18 cellular contexts compared by ENCODE assay signal in the genomic region with DNA sequence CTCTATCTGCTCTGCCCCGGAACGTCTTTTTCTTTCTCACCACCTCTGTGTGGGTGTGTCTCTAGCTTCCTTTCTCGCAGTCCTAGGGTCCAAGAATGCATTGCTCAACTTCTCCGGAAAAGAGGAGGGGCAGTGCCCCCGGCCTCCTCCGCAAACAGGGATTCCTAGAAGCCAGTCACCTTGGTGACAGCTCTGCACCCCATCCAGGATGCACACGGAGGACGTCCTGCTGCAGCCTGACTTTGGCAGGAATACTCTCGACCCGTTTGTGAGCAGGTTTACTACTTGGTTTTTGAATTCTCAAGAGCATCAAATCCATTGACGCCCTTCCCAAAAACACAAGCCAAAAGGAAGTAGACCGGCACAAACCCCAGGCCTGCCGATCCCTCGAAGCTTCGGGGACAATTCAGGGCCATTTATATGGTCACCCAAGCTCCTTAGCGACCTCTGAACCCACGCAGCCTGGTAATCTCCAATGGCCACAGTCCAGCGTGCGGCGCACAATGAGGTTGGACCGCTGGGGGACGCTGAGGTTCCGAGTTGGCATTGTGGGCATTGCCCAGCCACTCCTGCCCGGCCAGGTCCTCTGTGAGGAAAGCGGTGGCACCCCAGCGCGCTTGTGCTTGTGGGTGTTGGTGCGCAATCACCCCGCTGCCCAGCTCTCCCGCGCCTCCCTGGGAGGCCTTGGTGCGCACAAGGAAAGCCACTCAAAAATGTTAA. TPM values are rescaled to one million over a fixed set of nuclear protein-coding genes. Genes with fewer than 3 reads are reported as not detected.
A peak's percentile ranks its signal among the peaks of the same experiment; 100 is the strongest.
DNase-seq lines count a peak whose midpoint lies in the region; TF ChIP-seq lines count a peak whose summit lies in the region.
"Had no signal": no experiment of that assay in that cellular context is flagged by ENCODE, and none has a peak within 500 bp of the region (broad histone marks: within the 10 kb centered on the region; RNA-seq: fewer than 3 reads in every experiment).

No MANE protein-coding gene starts in this region.

- H3K9ac ChIP-seq in iPS-18a (ENCODE audit: low read length) = no peak overlapping the region
- H3K9ac ChIP-seq in smooth muscle cell (ENCODE audit: low read depth) = no peak overlapping the region

- H3K9me3 Mint-ChIP-seq in IgD-negative memory B cell = peaks cover 0 to 13% (median 6%) of the 10 kb centered on the region in 3 donors
- H3K9me3 Mint-ChIP-seq: activated naive CD4-positive, alpha-beta T cell treated with anti-CD3 and anti-CD28 coated beads for 36 hours; HFFc6 had no signal

- H3K9me3 ChIP-seq in iPS-18a (ENCODE audit: control insufficient read depth, low read depth, low read length) (no peaks in the 10 kb centered on the region), smooth muscle cell (replicated peaks; ENCODE audit: low read depth) (no peaks in the 10 kb centered on the region)
- H3K9me3 ChIP-seq: colonic mucosa, gastrocnemius medialis, lower lobe of right lung had no signal

- no peak for TF ChIP-seq CTCF in smooth muscle cell (IDR thresholded peaks at IDR 0.05; ENCODE audit: borderline replicate concordance, insufficient read depth, poor library complexity, severe bottlenecking)

- H3K4me3 Mint-ChIP-seq in IgD-negative memory B cell = peak overlapping the region in 1 of 4 donors; percentile 25
- H3K4me3 Mint-ChIP-seq: activated naive CD4-positive, alpha-beta T cell treated with anti-CD3 and anti-CD28 coated beads for 36 hours; HFFc6 had no signal

- no peak overlapping the region for H2AFZ ChIP-seq in smooth muscle cell (ENCODE audit: low read depth)

- no peaks in the 10 kb centered on the region for H3K79me2 ChIP-seq in smooth muscle cell (ENCODE audit: low read depth)

- peaks cover 2 to 5% (median 3%) of the 10 kb centered on the region in 3 donors for H3K4me1 Mint-ChIP-seq in IgD-negative memory B cell

- H3K27ac ChIP-seq in iPS-18a (ENCODE audit: low read length) (no peak overlapping the region), smooth muscle cell (ENCODE audit: low read depth) (no peak overlapping the region)
- H3K27ac ChIP-seq: colonic mucosa, gastrocnemius medialis, lower lobe of right lung, RWPE1 had no signal

- peak overlapping the region; percentile 28 for H3K4me3 ChIP-seq in iPS-18a (ENCODE audit: low read length)
- no peak overlapping the region for H3K4me3 ChIP-seq in smooth muscle cell
- H3K4me3 ChIP-seq: colonic mucosa, lower lobe of right lung had no signal

- peaks cover 81% of the 10 kb centered on the region for H3K27me3 Mint-ChIP-seq in IgD-negative memory B cell

- no peaks in the 10 kb centered on the region for H4K20me1 ChIP-seq in smooth muscle cell (ENCODE audit: low read depth)

- no peaks in the 10 kb centered on the region for H3F3A ChIP-seq in smooth muscle cell (ENCODE audit: low read depth)

- H3K36me3 ChIP-seq in iPS-18a (ENCODE audit: control insufficient read depth, low read depth, low read length) (no peaks in the 10 kb centered on the region), smooth muscle cell (ENCODE audit: low read depth) (no peaks in the 10 kb centered on the region)
- H3K36me3 ChIP-seq: colonic mucosa, gastrocnemius medialis, lower lobe of right lung had no signal

- peaks cover 18% of the 10 kb centered on the region for H3K4me1 ChIP-seq in iPS-18a (ENCODE audit: control insufficient read depth, low read depth, low read length)
- peaks cover 23% of the 10 kb centered on the region for H3K4me1 ChIP-seq in smooth muscle cell (ENCODE audit: low read depth)
- H3K4me1 ChIP-seq: colonic mucosa had no signal

- 10% methylated on average over 32 of the region's 32 CpGs for WGBS in smooth muscle cell (ENCODE audit: low lambda C conversion rate)

- peaks cover 100% of the 10 kb centered on the region for H3K27me3 ChIP-seq in iPS-18a (ENCODE audit: control insufficient read depth, insufficient read depth, low read length)
- peaks cover 100% of the 10 kb centered on the region for H3K27me3 ChIP-seq in smooth muscle cell (ENCODE audit: low read depth)

- H3K36me3 Mint-ChIP-seq in IgD-negative memory B cell = peaks cover 2% of the 10 kb centered on the region
- H3K36me3 Mint-ChIP-seq: CD8-positive, alpha-beta memory T cell had no signal

- H3K27ac Mint-ChIP-seq in IgD-negative memory B cell = peak overlapping the region; percentile 74 to 95 (median 78)
- H3K27ac Mint-ChIP-seq: activated naive CD4-positive, alpha-beta T cell treated with anti-CD3 and anti-CD28 coated beads for 36 hours; HFFc6 had no signal

- DNase-seq in activated CD8-positive, alpha-beta memory T cell treated with anti-CD3 and anti-CD28 coated beads, Interleukin-2, amount 50 U/mL, for 48 hours = peak; percentile 50
- DNase-seq in activated CD8-positive, alpha-beta memory T cell treated with anti-CD3 and anti-CD28 coated beads, Interleukin-2, amount 50 U/mL, for 4 hours = no peak
- DNase-seq in smooth muscle cell (lab: John Stamatoyannopoulos, UW; ENCODE audit: unreplicated experiment) = no peak
- no peak for DNase-seq in C1 segment of cervical spinal cord (lab: John Stamatoyannopoulos, UW)
- DNase-seq in activated CD4-positive, alpha-beta T cell treated with anti-CD3 and anti-CD28 coated beads for 48 hours = no peak
- DNase-seq in stimulated activated CD4-positive, alpha-beta T cell treated with anti-CD3 and anti-CD28 coated beads, Interleukin-4, amount 100 ng/mL, for 1 hour = no peak
- DNase-seq: activated naive CD4-positive, alpha-beta T cell treated with anti-CD3 and anti-CD28 coated beads for 36 hours; CD8-positive, alpha-beta memory T cell; colonic mucosa; gastrocnemius medialis; HFFc6; lower lobe of right lung; naive thymus-derived CD4-positive, alpha-beta T cell; NCI-H1694 treated with DMSO at 0.1 percent for 48 hours had no signal

- H3K4me2 ChIP-seq in smooth muscle cell = peak overlapping the region; percentile 22

RNA-seq across cellular contexts. Expression of a gene that starts 9.8 kb away (rescaled TPM):
- polyA plus RNA-seq in IgD-negative memory B cell (not detected), smooth muscle cell (4.0 and 6.7 TPM in 2 replicates)
- total RNA-seq in smooth muscle cell = 3.6 and 4.4 TPM in 2 replicates
- total RNA-seq: activated naive CD4-positive, alpha-beta T cell treated with anti-CD3 and anti-CD28 coated beads for 36 hours; CD8-positive, alpha-beta memory T cell; gastrocnemius medialis; lower lobe of right lung; naive thymus-derived CD4-positive, alpha-beta T cell had no signal
- polyA plus RNA-seq: CD8-positive, alpha-beta memory T cell; naive thymus-derived CD4-positive, alpha-beta T cell; urinary bladder had no signal

RNA-seq across cellular contexts. Expression of a gene that starts 50.4 kb away (rescaled TPM):
- polyA plus RNA-seq in IgD-negative memory B cell (12.1 TPM), smooth muscle cell (32.8 and 36.8 TPM in 2 replicates)
- 37.2 and 40.7 TPM in 2 replicates for total RNA-seq in smooth muscle cell
